In the genomic region with DNA sequence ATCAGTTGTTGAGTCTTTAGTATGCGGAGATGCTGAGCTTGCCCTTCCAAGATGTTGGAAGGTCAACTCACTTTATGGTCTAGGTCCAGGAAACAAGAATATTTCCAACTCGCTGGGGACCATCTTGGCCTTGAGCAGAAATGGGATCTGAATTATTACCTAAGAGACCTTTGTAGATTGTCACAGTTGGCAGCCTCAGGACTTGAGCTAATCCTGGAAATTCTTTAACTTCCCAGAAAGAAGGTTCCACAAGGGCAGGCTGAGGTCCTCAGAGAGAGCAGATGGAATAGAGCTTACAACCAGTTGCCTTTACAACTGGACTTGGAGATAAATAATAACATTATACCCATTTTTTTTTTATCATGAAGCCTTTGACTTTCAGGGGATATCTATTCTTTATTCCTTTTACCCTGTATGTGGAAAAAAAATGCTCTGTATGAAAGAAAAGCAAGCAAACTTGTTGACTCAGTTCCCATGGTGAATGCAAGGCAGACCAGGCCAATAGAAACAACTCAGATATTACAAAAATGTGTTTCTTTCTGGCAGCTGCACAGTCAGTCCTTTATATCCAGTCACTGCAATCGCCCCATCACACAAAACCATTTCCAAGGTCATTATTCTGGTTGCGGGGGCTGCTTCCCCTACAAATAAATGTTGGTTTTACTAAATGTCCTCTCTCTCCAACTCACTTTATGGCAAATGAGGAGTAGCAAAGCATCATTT, we compare ENCODE assay signal across 10 cellular contexts.
DNase-seq lines count a peak whose midpoint lies in the region; ATAC-seq and TF ChIP-seq lines count a peak whose summit lies in the region.
"Had no signal": no experiment of that assay in that cellular context is flagged by ENCODE, and none has a peak within 500 bp of the region (broad histone marks: within the 10 kb centered on the region; RNA-seq: fewer than 3 reads in every experiment).

No MANE protein-coding gene starts in this region.

- H3K4me1 ChIP-seq in muscle layer of duodenum (ENCODE audit: control insufficient read depth in 1 of 2, insufficient read depth in 2 of 2, low read length in 2 of 2), result peaks cover 12 to 41% of the 10 kb centered on the region in 2 donors
- peaks cover 40% of the 10 kb centered on the region for H3K4me1 ChIP-seq in testis
- H3K4me1 ChIP-seq: SJCRH30 had no signal

- TF ChIP-seq CTCF in testis (IDR thresholded peaks at IDR 0.05) (no peak), glutamatergic neuron (IDR thresholded peaks at IDR 0.05; ENCODE audit: partially characterized antibody, unreplicated experiment) (no peak)

- H3K27ac Mint-ChIP-seq in glutamatergic neuron (ENCODE audit: unreplicated experiment) (no peak overlapping the region), T-helper 17 cell (no peak overlapping the region)
- H3K27ac Mint-ChIP-seq: activated T-helper 2 cell treated with anti-CD3 and anti-CD28 coated beads, Interferon-gamma antibody, Interleukin-2, Interleukin-4, amounts not matched to agents 10 μg/mL and 5 μg/mL and 100 μg/mL, durations not matched to agents 14 hours and 24 hours and 36 hours had no signal

- intact Hi-C loops in testis (cut with DNase I; ENCODE audit: low total_unique reads), result no loop called here

- H3K36me3 Mint-ChIP-seq in glutamatergic neuron (ENCODE audit: unreplicated experiment), result no peaks in the 10 kb centered on the region
- peaks cover 4% of the 10 kb centered on the region for H3K36me3 Mint-ChIP-seq in T-helper 17 cell (ENCODE audit: low read depth)

- no peaks in the 10 kb centered on the region for H3K9me3 ChIP-seq in muscle layer of duodenum (ENCODE audit: control insufficient read depth in 1 of 2, low read length in 2 of 2)
- H3K9me3 ChIP-seq in testis, result no peaks in the 10 kb centered on the region
- H3K9me3 ChIP-seq in T-helper 17 cell (ENCODE audit: control insufficient read depth, low read length, poor library complexity, severe bottlenecking), result no peaks in the 10 kb centered on the region
- H3K9me3 ChIP-seq: SJCRH30 had no signal

- H3K4me1 Mint-ChIP-seq in glutamatergic neuron (ENCODE audit: low read depth, unreplicated experiment), result peaks cover 26% of the 10 kb centered on the region
- peaks cover 14% of the 10 kb centered on the region for H3K4me1 Mint-ChIP-seq in T-helper 17 cell

- no peak overlapping the region for H3K4me3 ChIP-seq in muscle layer of duodenum (ENCODE audit: low read depth in 1 of 2, low read length in 2 of 2)
- no peak overlapping the region for H3K4me3 ChIP-seq in testis
- H3K4me3 ChIP-seq: SJCRH30 had no signal

- 35 to 51% methylated on average over 4 of the region's 4 CpGs for WGBS in testis, 2 donors

- no peak for ATAC-seq in T-helper 17 cell

- H3K27me3 ChIP-seq in muscle layer of duodenum (ENCODE audit: low read depth, low read length), result no peaks in the 10 kb centered on the region
- no peaks in the 10 kb centered on the region for H3K27me3 ChIP-seq in testis
- H3K27me3 ChIP-seq: SJCRH30 had no signal

- H3K36me3 ChIP-seq in muscle layer of duodenum (ENCODE audit: control insufficient read depth in 1 of 2, insufficient read depth in 2 of 2, low read length in 2 of 2) (no peaks in the 10 kb centered on the region), testis (ENCODE audit: low read depth, missing control alignments) (no peaks in the 10 kb centered on the region)
- H3K36me3 ChIP-seq: SJCRH30 had no signal

- DNase-seq in RPMI7951 (ENCODE audit: low read depth) (peak; percentile 21), fibroblast of gingiva (ENCODE audit: low read depth) (peak; percentile 81), testis (peak; percentile 32), 8988T (no peak), glutamatergic neuron (no peak), T-helper 17 cell (no peak)
- DNase-seq in effector CD4-positive, alpha-beta T cell, result no peak
- DNase-seq: SJCRH30 had no signal

- no peak overlapping the region for H3K4me3 Mint-ChIP-seq in glutamatergic neuron (ENCODE audit: unreplicated experiment)
- H3K4me3 Mint-ChIP-seq in T-helper 17 cell, result no peak overlapping the region

- H3K27me3 Mint-ChIP-seq in glutamatergic neuron (ENCODE audit: unreplicated experiment), result no peaks in the 10 kb centered on the region
- H3K27me3 Mint-ChIP-seq in T-helper 17 cell, result no peaks in the 10 kb centered on the region

- TF ChIP-seq POLR2A in testis (IDR thresholded peaks at IDR 0.05), result no peak

- H3K9me3 Mint-ChIP-seq in glutamatergic neuron (ENCODE audit: unreplicated experiment), result peaks cover 2% of the 10 kb centered on the region
- H3K9me3 Mint-ChIP-seq: activated T-helper 2 cell treated with anti-CD3 and anti-CD28 coated beads, Interferon-gamma antibody, Interleukin-2, Interleukin-4, amounts not matched to agents 10 μg/mL and 5 μg/mL and 100 μg/mL, durations not matched to agents 14 hours and 24 hours and 36 hours had no signal

- H3K27ac ChIP-seq in muscle layer of duodenum (ENCODE audit: low read length) (peak overlapping the region; percentile 73), testis (peak overlapping the region; percentile 8 to 75)
- H3K27ac ChIP-seq: SJCRH30 had no signal

Comparison
In these comparisons a context has a peak if more than half of its experiments do, and no peak if none do; other contexts are left out.
1. DNase-seq: peak in RPMI7951 (single experiment), fibroblast of gingiva (single experiment) and testis (single experiment); none in 8988T (single experiment), glutamatergic neuron (single experiment), T-helper 17 cell (0 of 3) and effector CD4-positive, alpha-beta T cell (single experiment).